6 cellular contexts compared by ENCODE assay signal in the genomic region with DNA sequence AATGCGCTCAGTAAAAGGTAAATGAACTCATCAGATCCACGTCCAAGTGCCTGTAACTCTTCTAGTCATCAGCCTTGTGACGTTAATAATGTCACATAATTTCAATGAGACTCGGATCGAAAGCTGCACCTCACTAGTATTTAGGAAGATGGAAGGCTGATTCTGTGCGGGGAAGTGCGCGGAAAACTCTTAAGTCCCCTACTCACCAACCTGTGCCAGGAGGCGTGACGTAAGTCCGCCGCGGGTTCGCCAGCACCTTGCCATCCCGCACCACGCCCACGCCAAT. TPM values are rescaled to one million over a fixed set of nuclear protein-coding genes. Genes with fewer than 3 reads are reported as not detected.
DNase-seq lines count a peak whose midpoint lies in the region; ATAC-seq lines count a peak whose summit lies in the region.

No MANE protein-coding gene starts in this region.

- no peak overlapping the region for H3K4me3 Mint-ChIP-seq in activated T-cell treated with anti-CD3 and anti-CD28 coated beads, Interleukin-2, amount 50 U/mL, for 4 hours

- peaks cover 42% of the 10 kb centered on the region for H3K36me3 Mint-ChIP-seq in activated T-cell treated with anti-CD3 and anti-CD28 coated beads, Interleukin-2, amount 50 U/mL, for 4 hours (ENCODE audit: insufficient read depth)

- peak; percentile 73 for DNase-seq in activated T-cell treated with anti-CD3 and anti-CD28 coated beads, Interleukin-2, amount 50 U/mL, for 4 hours
- no peak for DNase-seq in activated T-cell treated with anti-CD3 and anti-CD28 coated beads, Interleukin-2, amount 50 U/mL, for 1 hour
- peak; percentile 88 for DNase-seq in Jurkat, Clone E6-1 (ENCODE audit: low read depth, low spot score)
- peak; percentile 69 for DNase-seq in activated gamma-delta T cell (lab: John Stamatoyannopoulos, UW)
- peak; percentile 73 for DNase-seq in medulla oblongata (ENCODE audit: extremely low spot score)
- no peak for DNase-seq in dedifferentiated amniotic fluid mesenchymal stem cell (ENCODE audit: extremely low spot score)

- peak overlapping the region; percentile 97 for H3K4me3 ChIP-seq in Jurkat, Clone E6-1 (ENCODE audit: low read length)

- peak; percentile 47 to 49 for ATAC-seq in activated T-cell treated with anti-CD3 and anti-CD28 coated beads, Interleukin-2, amount 50 U/mL, for 4 hours

- no peaks in the 10 kb centered on the region for H3K27me3 Mint-ChIP-seq in activated T-cell treated with anti-CD3 and anti-CD28 coated beads, Interleukin-2, amount 50 U/mL, for 4 hours (ENCODE audit: low read depth)

- peaks cover 9% of the 10 kb centered on the region for H3K4me1 Mint-ChIP-seq in activated T-cell treated with anti-CD3 and anti-CD28 coated beads, Interleukin-2, amount 50 U/mL, for 4 hours (ENCODE audit: low read depth)

- H3K9me3 Mint-ChIP-seq in activated T-cell treated with anti-CD3 and anti-CD28 coated beads, Interleukin-2, amount 50 U/mL, for 4 hours: no peaks in the 10 kb centered on the region

RNA-seq across cellular contexts. Expression of a gene that starts 0.3 kb away (rescaled TPM):
- 10 to 100 TPM; 73.4 to 86.5 (median 75.4) TPM for total RNA-seq in activated T-cell treated with anti-CD3 and anti-CD28 coated beads, Interleukin-2, amount 50 U/mL, for 4 hours
- 87.3 TPM for polyA plus RNA-seq in Jurkat, Clone E6-1 (2012; ENCODE audit: insufficient read depth, insufficient read length)

RNA-seq across cellular contexts. Expression of a gene that starts 0.7 kb away (rescaled TPM):
- total RNA-seq in activated T-cell treated with anti-CD3 and anti-CD28 coated beads, Interleukin-2, amount 50 U/mL, for 4 hours: 100 to 1,000 TPM; 265 to 309 (median 300) TPM
- polyA plus RNA-seq in Jurkat, Clone E6-1 (2012; ENCODE audit: insufficient read depth, insufficient read length): 386 TPM

RNA-seq across cellular contexts. Expression of a gene that starts 6.9 kb away (rescaled TPM):
- 10 to 100 TPM; 33.6 to 43.4 (median 39.9) TPM for total RNA-seq in activated T-cell treated with anti-CD3 and anti-CD28 coated beads, Interleukin-2, amount 50 U/mL, for 4 hours
- 39.4 TPM for polyA plus RNA-seq in Jurkat, Clone E6-1 (2012; ENCODE audit: insufficient read depth, insufficient read length)

RNA-seq across cellular contexts. Expression of a gene that starts 14.9 kb away (rescaled TPM):
- 100 to 1,000 TPM; 198 to 236 (median 221) TPM for total RNA-seq in activated T-cell treated with anti-CD3 and anti-CD28 coated beads, Interleukin-2, amount 50 U/mL, for 4 hours
- 223 TPM for polyA plus RNA-seq in Jurkat, Clone E6-1 (2012; ENCODE audit: insufficient read depth, insufficient read length)

RNA-seq across cellular contexts. Expression of a gene that starts 18.3 kb away (rescaled TPM):
- under 1 TPM in 1 of 3 donors, not detected in 2; 0.05 TPM for total RNA-seq in activated T-cell treated with anti-CD3 and anti-CD28 coated beads, Interleukin-2, amount 50 U/mL, for 4 hours
- polyA plus RNA-seq in Jurkat, Clone E6-1 (2012; ENCODE audit: insufficient read depth, insufficient read length): not detected

Comparison
In these comparisons a context has a peak if more than half of its experiments do, and no peak if none do; other contexts are left out.
1. DNase-seq: peak in activated T-cell treated with anti-CD3 and anti-CD28 coated beads, Interleukin-2, amount 50 U/mL, for 4 hours (single experiment), Jurkat, Clone E6-1 (single experiment), activated gamma-delta T cell (single experiment) and medulla oblongata (single experiment); none in activated T-cell treated with anti-CD3 and anti-CD28 coated beads, Interleukin-2, amount 50 U/mL, for 1 hour (single experiment) and dedifferentiated amniotic fluid mesenchymal stem cell (single experiment).